Comparison of ENCODE assay signal across 10 cellular contexts in genomic region chr14:22847661-22848341, GRCh38. TPM values are rescaled to one million over a fixed set of nuclear protein-coding genes. Genes with fewer than 3 reads are reported as not detected.
A peak's percentile ranks its signal among the peaks of the same experiment; 100 is the strongest.
DNase-seq lines count a peak whose midpoint lies in the region; ATAC-seq and TF ChIP-seq lines count a peak whose summit lies in the region.
"Had no signal": no experiment of that assay in that cellular context is flagged by ENCODE, and none has a peak within 500 bp of the region (broad histone marks: within the 10 kb centered on the region; RNA-seq: fewer than 3 reads in every experiment).

No MANE protein-coding gene starts in this region.

- H3K9me3 ChIP-seq in liver (ENCODE audit: control insufficient read depth in 4 of 4, low read length in 3 of 4) = no peaks in the 10 kb centered on the region
- H3K9me3 ChIP-seq in tibial artery = no peaks in the 10 kb centered on the region

- no peaks in the 10 kb centered on the region for H3K27me3 ChIP-seq in liver (ENCODE audit: control insufficient read depth in 4 of 4, insufficient read depth in 4 of 4, low read length in 3 of 4)
- no peaks in the 10 kb centered on the region for H3K27me3 ChIP-seq in tibial artery

- 72% methylated on average over 14 of the region's 14 CpGs for WGBS in liver

- no peak overlapping the region for H3K9ac ChIP-seq in liver (ENCODE audit: low read depth in 1 of 2, low read length in 2 of 2)

- intact Hi-C loops in tibial artery (cut with DNase I; ENCODE audit: low total_unique reads) = no loop called here

- H3K4me3 ChIP-seq in cardiac fibroblast (replicated peaks in 1 of 2; ENCODE audit: low read depth in 2 of 2, low read length in 2 of 2) (no peak overlapping the region), liver (ENCODE audit: low read depth in 1 of 3, low read length in 3 of 3) (no peak overlapping the region), tibial artery (peak overlapping the region in 1 of 2 donors; percentile 33)

- DNase-seq in DMS 273 (lab: John Stamatoyannopoulos, UW; ENCODE audit: unreplicated experiment) = peak; percentile 31
- no peak for DNase-seq in DMS 273 treated with DMSO at 0.1 percent for 48 hours (lab: John Stamatoyannopoulos, UW)
- peak; percentile 71 to 77 for DNase-seq in cardiac fibroblast (ENCODE audit: low read depth in 2 of 2)
- no peak for DNase-seq in tibial artery
- no peak for DNase-seq in activated CD4-positive, alpha-beta T cell treated with anti-CD3 and anti-CD28 coated beads for 48 hours
- DNase-seq in SW 1271 (lab: John Stamatoyannopoulos, UW) = no peak
- DNase-seq: T1000 had no signal

- peak overlapping the region; percentile 61 to 77 for H3K27ac ChIP-seq in liver (ENCODE audit: low read depth in 1 of 2, low read length in 2 of 2)
- peak overlapping the region; percentile 92 to 97 for H3K27ac ChIP-seq in tibial artery
- H3K27ac ChIP-seq: 22Rv1 had no signal

- peaks cover 0 to 6% (median 5%) of the 10 kb centered on the region in 4 donors for H3K4me1 ChIP-seq in liver (ENCODE audit: control insufficient read depth in 4 of 4, insufficient read depth in 4 of 4, low read length in 3 of 4)
- peaks cover 13 to 82% (median 75%) of the 10 kb centered on the region in 4 donors for H3K4me1 ChIP-seq in tibial artery

- H3K36me3 ChIP-seq in liver (ENCODE audit: control insufficient read depth in 4 of 4, insufficient read depth in 3 of 4, low read depth in 1 of 4, low read length in 3 of 4) = peaks cover 2 to 12% (median 4%) of the 10 kb centered on the region in 4 donors
- H3K36me3 ChIP-seq in tibial artery = peaks cover 36 to 44% (median 43%) of the 10 kb centered on the region in 3 donors

- TF ChIP-seq RAD21 in liver (IDR thresholded peaks at IDR 0.05) = no peak

- ATAC-seq in HG03460 (IDR thresholded peaks at IDR 0.05; ENCODE audit: unreplicated experiment) = no peak

- TF ChIP-seq CTCF in cardiac fibroblast (IDR thresholded peaks at IDR 0.05; ENCODE audit: low read depth, low read length) = peak; percentile 14
- TF ChIP-seq CTCF in liver (IDR thresholded peaks at IDR 0.05; ENCODE audit: low read depth, low read length, missing input control) = no peak
- TF ChIP-seq CTCF in tibial artery (IDR thresholded peaks at IDR 0.05) = no peak

TF ChIP-seq in liver, 16 proteins besides CTCF, POLR2A, EP300 and RAD21:
- TF ChIP-seq FOXA2 (IDR thresholded peaks at IDR 0.05) (no peak), ATF3 (IDR thresholded peaks at IDR 0.05) (no peak), HNF4A (conservative IDR thresholded peaks at IDR 0.05) (no peak), MAX (IDR thresholded peaks at IDR 0.05) (no peak), HNF4G (IDR thresholded peaks at IDR 0.05) (no peak), JUND (IDR thresholded peaks at IDR 0.05) (no peak)

RNA-seq across cellular contexts. Expression of gene MMP14, which starts 11.4 kb away (rescaled TPM):
- total RNA-seq in liver = 1 to 10 TPM; 7.6 to 8.4 TPM
- polyA plus RNA-seq in liver = 10 to 100 TPM in 1 of 2 donors, under 1 TPM in 1; 0.86 to 10.6 TPM

RNA-seq across cellular contexts. Expression of gene MRPL52, which starts 18.1 kb away (rescaled TPM):
- total RNA-seq in liver = 10 to 100 TPM in 1 of 2 donors, 1 to 10 TPM in 1; 9.1 to 19.1 TPM
- 100 to 1,000 TPM in 1 of 2 donors, 10 to 100 TPM in 1; 54.1 to 142 TPM for polyA plus RNA-seq in liver

RNA-seq across cellular contexts. Expression of gene LRP10, which starts 23.7 kb away (rescaled TPM):
- total RNA-seq in liver = 10 to 100 TPM; 30.0 to 32.6 TPM
- polyA plus RNA-seq in liver = 10 to 100 TPM; 19.5 to 61.7 TPM

RNA-seq across cellular contexts. Expression of gene SLC7A7, which starts 32.6 kb away (rescaled TPM):
- 10 to 100 TPM in 1 of 2 donors, 1 to 10 TPM in 1; 9.2 to 14.3 TPM for total RNA-seq in liver
- 1 to 10 TPM; 2.8 to 8.3 TPM for polyA plus RNA-seq in liver

RNA-seq across cellular contexts. Expression of gene REM2, which starts 35.2 kb away (rescaled TPM):
- under 1 TPM; 0.08 to 0.14 TPM for total RNA-seq in liver
- polyA plus RNA-seq in liver = under 1 TPM in 1 of 2 donors, not detected in 1; 0.11 TPM

Comparison
In these comparisons a context has a peak if more than half of its experiments do, and no peak if none do; other contexts are left out.
1. DNase-seq: peak in DMS 273 (single experiment) and cardiac fibroblast (2 of 2); none in DMS 273 treated with DMSO at 0.1 percent for 48 hours (single experiment), tibial artery (0 of 2), activated CD4-positive, alpha-beta T cell treated with anti-CD3 and anti-CD28 coated beads for 48 hours (single experiment) and SW 1271 (0 of 2).